Comparison of ENCODE assay signal across 1 cellular context in the genomic region with DNA sequence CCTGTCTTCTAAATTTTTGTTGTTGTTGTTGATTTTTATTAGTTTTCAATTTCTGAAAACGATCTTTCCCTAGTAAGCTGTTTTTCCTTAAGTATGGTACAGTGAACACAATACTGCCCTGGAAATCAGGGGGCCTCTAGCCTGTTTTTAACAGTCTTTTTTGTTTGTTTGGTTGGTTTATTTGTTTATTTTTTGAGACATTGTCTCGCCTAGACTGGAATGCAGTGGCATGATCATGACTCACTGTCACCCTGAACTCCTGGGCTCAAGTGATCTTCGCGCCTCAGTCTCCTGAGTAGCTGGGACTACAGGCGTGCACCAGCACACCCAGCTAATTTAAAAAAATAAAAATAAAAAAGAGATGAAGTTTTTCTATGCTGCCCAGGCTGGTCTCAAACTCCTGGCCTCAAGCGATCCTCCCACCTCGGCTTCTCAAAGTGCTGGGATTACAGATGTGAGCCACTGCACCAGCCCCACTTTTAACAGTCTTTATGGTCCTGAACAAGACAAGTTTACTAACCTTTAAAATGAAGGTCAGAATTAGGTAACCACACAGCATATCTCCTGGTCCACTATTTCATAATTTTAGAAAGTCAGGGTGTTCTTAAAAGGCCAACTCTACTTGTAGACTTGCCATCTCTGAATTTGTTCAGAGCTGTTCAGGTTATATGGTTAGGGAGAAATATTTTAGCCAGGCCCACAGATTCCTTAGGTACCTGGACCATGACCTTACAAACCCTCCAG.
TF ChIP-seq lines count a peak whose summit lies in the region.

No MANE protein-coding gene starts in this region.

TF ChIP-seq in HCT116, 20 proteins besides CTCF, POLR2A, EP300 and RAD21:
- TF ChIP-seq, protein P1, sequence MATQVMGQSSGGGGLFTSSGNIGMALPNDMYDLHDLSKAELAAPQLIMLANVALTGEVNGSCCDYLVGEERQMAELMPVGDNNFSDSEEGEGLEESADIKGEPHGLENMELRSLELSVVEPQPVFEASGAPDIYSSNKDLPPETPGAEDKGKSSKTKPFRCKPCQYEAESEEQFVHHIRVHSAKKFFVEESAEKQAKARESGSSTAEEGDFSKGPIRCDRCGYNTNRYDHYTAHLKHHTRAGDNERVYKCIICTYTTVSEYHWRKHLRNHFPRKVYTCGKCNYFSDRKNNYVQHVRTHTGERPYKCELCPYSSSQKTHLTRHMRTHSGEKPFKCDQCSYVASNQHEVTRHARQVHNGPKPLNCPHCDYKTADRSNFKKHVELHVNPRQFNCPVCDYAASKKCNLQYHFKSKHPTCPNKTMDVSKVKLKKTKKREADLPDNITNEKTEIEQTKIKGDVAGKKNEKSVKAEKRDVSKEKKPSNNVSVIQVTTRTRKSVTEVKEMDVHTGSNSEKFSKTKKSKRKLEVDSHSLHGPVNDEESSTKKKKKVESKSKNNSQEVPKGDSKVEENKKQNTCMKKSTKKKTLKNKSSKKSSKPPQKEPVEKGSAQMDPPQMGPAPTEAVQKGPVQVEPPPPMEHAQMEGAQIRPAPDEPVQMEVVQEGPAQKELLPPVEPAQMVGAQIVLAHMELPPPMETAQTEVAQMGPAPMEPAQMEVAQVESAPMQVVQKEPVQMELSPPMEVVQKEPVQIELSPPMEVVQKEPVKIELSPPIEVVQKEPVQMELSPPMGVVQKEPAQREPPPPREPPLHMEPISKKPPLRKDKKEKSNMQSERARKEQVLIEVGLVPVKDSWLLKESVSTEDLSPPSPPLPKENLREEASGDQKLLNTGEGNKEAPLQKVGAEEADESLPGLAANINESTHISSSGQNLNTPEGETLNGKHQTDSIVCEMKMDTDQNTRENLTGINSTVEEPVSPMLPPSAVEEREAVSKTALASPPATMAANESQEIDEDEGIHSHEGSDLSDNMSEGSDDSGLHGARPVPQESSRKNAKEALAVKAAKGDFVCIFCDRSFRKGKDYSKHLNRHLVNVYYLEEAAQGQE (IDR thresholded peaks at IDR 0.05; ENCODE audit: low read depth) = no peak
- TF ChIP-seq EGR1 (IDR thresholded peaks at IDR 0.05; ENCODE audit: low read depth) = no peak
- peak; percentile 40; the same call in 1 of the 2 replicates for TF ChIP-seq FOSL1 (IDR thresholded peaks at IDR 0.05; ENCODE audit: low read depth)
- TF ChIP-seq SRF (IDR thresholded peaks at IDR 0.05; ENCODE audit: low read depth) = no peak
- peak; percentile 31; the same call in 1 of the 2 replicates for TF ChIP-seq JUND (IDR thresholded peaks at IDR 0.05)
- TF ChIP-seq EZH2phosphoT487 (IDR thresholded peaks at IDR 0.05; ENCODE audit: borderline replicate concordance) = no peak
- 0 out of 2 replicates have a peak, but pooled peaks have one; percentile 24 for TF ChIP-seq MAX (IDR thresholded peaks at IDR 0.05)
- no peak for TF ChIP-seq ZFX (IDR thresholded peaks at IDR 0.05)
- no peak for TF ChIP-seq ELF1 (IDR thresholded peaks at IDR 0.05; ENCODE audit: borderline replicate concordance, low read depth)
- no peak for TF ChIP-seq EZH2 (IDR thresholded peaks at IDR 0.05)
TF ChIP-seq in HCT116: peak in this region for 3.
